In the genomic region with DNA sequence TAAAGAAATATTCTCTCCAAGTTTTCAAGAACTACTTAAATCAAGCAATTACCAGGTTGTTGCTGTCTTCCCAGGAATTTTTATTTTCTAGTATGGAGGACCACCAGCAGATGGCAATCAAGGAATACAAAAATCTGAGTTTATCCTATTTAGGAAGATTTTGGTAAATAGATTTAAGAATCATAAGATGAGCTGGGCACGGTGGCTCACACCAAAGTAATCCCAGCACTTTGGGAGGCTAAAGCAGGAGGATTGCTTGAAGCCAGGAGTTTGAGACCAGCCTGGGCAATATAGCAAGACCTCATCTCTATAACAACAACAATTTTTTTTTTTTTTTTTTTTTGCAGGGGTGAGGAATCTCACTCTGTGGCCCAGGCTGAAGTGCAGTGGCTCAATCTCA, we compare ENCODE assay signal across 8 cellular contexts. TPM values are rescaled to one million over a fixed set of nuclear protein-coding genes. Genes with fewer than 3 reads are reported as not detected.
DNase-seq lines count a peak whose midpoint lies in the region; ATAC-seq, FAIRE-seq and TF ChIP-seq lines count a peak whose summit lies in the region.

No MANE protein-coding gene starts in this region.

- H3K9me3 ChIP-seq in DND-41 (ENCODE audit: insufficient read depth, low read length, severe bottlenecking) (no peaks in the 10 kb centered on the region), GM12878 (replicated peaks; ENCODE audit: control insufficient read depth, insufficient read depth, low read length) (no peaks in the 10 kb centered on the region)

- DNase-seq in DND-41 (no peak), NAMALWA (ENCODE audit: low spot score) (peak; percentile 37), GM12878 (ENCODE audit: low read depth, low spot score) (no peak), midbrain (lab: John Stamatoyannopoulos, UW) (peak; percentile 48), NCI-H1048 (lab: John Stamatoyannopoulos, UW) (no peak)
- no peak for DNase-seq in activated CD4-positive, alpha-beta memory T cell treated with anti-CD3 and anti-CD28 coated beads, Interleukin-2, amount 10 ng/mL, durations not matched to agents 7 days and 5 days

- H3K27me3 Mint-ChIP-seq in activated CD4-positive, alpha-beta memory T cell treated with anti-CD3 and anti-CD28 coated beads, Interleukin-2, amount 10 ng/mL, durations not matched to agents 7 days and 5 days = peaks cover 8% of the 10 kb centered on the region

- no peak for TF ChIP-seq EP300 in GM12878 (IDR thresholded peaks at IDR 0.05; ENCODE audit: borderline replicate concordance in 1 of 2, control insufficient read depth in 1 of 2, low read depth in 2 of 2, low read length in 2 of 2)

- CTCF ChIA-PET in GM12878 (lab: Yijun Ruan, JAX) = interaction anchor here (1.3 to 5.1 kb wide), 3 partner anchors 13 to 515 kb away, joined by 3 to 22 read pairs (median 4); no protein-coding TSS in a partner anchor
- CTCF ChIA-PET in activated CD4-positive, alpha-beta memory T cell treated with anti-CD3 and anti-CD28 coated beads, Interleukin-2, amount 10 ng/mL, durations not matched to agents 7 days and 5 days (lab: Charles Lee) = interaction anchor here (0.6 to 1.1 kb wide), 4 partner anchors 13 to 515 kb away, joined by 3 read pairs; no protein-coding TSS in a partner anchor

- POLR2A ChIA-PET in GM12878 (lab: Charles Lee) = interaction anchor here (0.7 kb wide), 1 partner anchor 34 kb away, joined by 4 read pairs; no protein-coding TSS in a partner anchor
- POLR2A ChIA-PET in activated CD4-positive, alpha-beta memory T cell treated with anti-CD3 and anti-CD28 coated beads, Interleukin-2, amount 10 ng/mL, durations not matched to agents 7 days and 5 days (lab: Charles Lee) = no interaction called here

- peak; percentile 57 for TF ChIP-seq CTCF in DND-41 (IDR thresholded peaks at IDR 0.05; ENCODE audit: borderline replicate concordance, extremely low read depth, low read length, poor library complexity, severe bottlenecking)
- peak in 1 of 3 experiments; percentile 38; a peak in 2 of 6 replicates for TF ChIP-seq CTCF in GM12878 (IDR thresholded peaks at IDR 0.05 in 2 of 3, conservative IDR thresholded peaks at IDR 0.05 in 1 of 3; ENCODE audit: control insufficient read depth in 2 of 3, extremely low read depth in 1 of 3, insufficient read depth in 1 of 3, low read depth in 3 of 3, low read length in 3 of 3)

- peaks cover 5% of the 10 kb centered on the region for H3K4me1 ChIP-seq in DND-41 (ENCODE audit: insufficient read depth, low read length)
- no peaks in the 10 kb centered on the region for H3K4me1 ChIP-seq in GM12878 (ENCODE audit: control insufficient read depth, insufficient read depth, low read length)

- H3K27ac Mint-ChIP-seq in activated CD4-positive, alpha-beta memory T cell treated with anti-CD3 and anti-CD28 coated beads, Interleukin-2, amount 10 ng/mL, durations not matched to agents 7 days and 5 days = no peak overlapping the region

- H3K4me3 ChIP-seq in DND-41 (ENCODE audit: low read depth in 1 of 2, low read length in 2 of 2) (no peak overlapping the region), GM12878 (no peak overlapping the region)

- 56% methylated on average over 1 of the region's 1 CpG for WGBS in GM12878 (ENCODE audit: insufficient coverage, insufficient replicate concordance, low lambda C conversion rate, missing lambda C conversion rate)

- no peak overlapping the region for H3K9ac ChIP-seq in DND-41 (ENCODE audit: low read depth, low read length)
- H3K9ac ChIP-seq in GM12878 (ENCODE audit: control insufficient read depth, insufficient read depth, low read length) = no peak overlapping the region

- H3K27ac ChIP-seq in DND-41 (ENCODE audit: low read length) (no peak overlapping the region), GM12878 (ENCODE audit: control insufficient read depth, insufficient read depth) (no peak overlapping the region)

- H3K4me1 Mint-ChIP-seq in activated CD4-positive, alpha-beta memory T cell treated with anti-CD3 and anti-CD28 coated beads, Interleukin-2, amount 10 ng/mL, durations not matched to agents 7 days and 5 days = peaks cover 16% of the 10 kb centered on the region

- H3K79me2 ChIP-seq in DND-41 (ENCODE audit: insufficient read depth, low read length) (no peaks in the 10 kb centered on the region), GM12878 (ENCODE audit: control insufficient read depth, insufficient read depth, low read length) (no peaks in the 10 kb centered on the region)

- H3K4me3 Mint-ChIP-seq in activated CD4-positive, alpha-beta memory T cell treated with anti-CD3 and anti-CD28 coated beads, Interleukin-2, amount 10 ng/mL, durations not matched to agents 7 days and 5 days = no peak overlapping the region

- H3K36me3 Mint-ChIP-seq in activated CD4-positive, alpha-beta memory T cell treated with anti-CD3 and anti-CD28 coated beads, Interleukin-2, amount 10 ng/mL, durations not matched to agents 7 days and 5 days (ENCODE audit: low read depth) = no peaks in the 10 kb centered on the region

- H3K36me3 ChIP-seq in DND-41 (ENCODE audit: insufficient read depth, low read length) (no peaks in the 10 kb centered on the region), GM12878 (ENCODE audit: control insufficient read depth in 2 of 2, insufficient read depth in 2 of 2, low read length in 1 of 2) (no peaks in the 10 kb centered on the region)

- TF ChIP-seq RAD21 in GM12878 (IDR thresholded peaks at IDR 0.05; ENCODE audit: insufficient read depth, low read depth, low read length) = peak; percentile 35

- H3K4me2 ChIP-seq in DND-41 (ENCODE audit: insufficient read depth, low read length) (no peak overlapping the region), GM12878 (ENCODE audit: control insufficient read depth, insufficient read depth) (no peak overlapping the region)

- H2AFZ ChIP-seq in DND-41 (ENCODE audit: low read depth, low read length) (no peak overlapping the region), GM12878 (ENCODE audit: control insufficient read depth, low read depth, low read length) (no peak overlapping the region)

- in situ Hi-C loops in GM12878 (cut with MboI) = loop anchor here (10.0 kb wide), 1 partner anchor 548 kb away; no protein-coding TSS in a partner anchor

- no peak for ATAC-seq in DND-41 (ENCODE audit: insufficient read depth, low read depth)
- no peak for ATAC-seq in GM12878
- no peak for ATAC-seq in HG03457 (IDR thresholded peaks at IDR 0.05; ENCODE audit: unreplicated experiment)
- ATAC-seq in GM19452 (IDR thresholded peaks at IDR 0.05; ENCODE audit: unreplicated experiment) = no peak

- intact Hi-C loops in GM12878 (cut with micrococcal nuclease; ENCODE audit: unreplicated experiment) = loop anchor here (1.0 kb wide), 1 partner anchor 549 kb away; no protein-coding TSS in a partner anchor

- no peak for FAIRE-seq in GM12878 (lab: Jason Lieb, UNC)

- RAD21 ChIA-PET in GM12878 (lab: Charles Lee; ENCODE audit: unreplicated experiment) = interaction anchor here (0.7 kb wide), 2 partner anchors 161 to 594 kb away, joined by 3 read pairs; no protein-coding TSS in a partner anchor

- no peak for TF ChIP-seq POLR2A in GM12878 (IDR thresholded peaks at IDR 0.05; ENCODE audit: low read depth, low read length)

- H4K20me1 ChIP-seq in DND-41 (ENCODE audit: insufficient read depth, low read length) = no peaks in the 10 kb centered on the region
- H4K20me1 ChIP-seq in GM12878 (ENCODE audit: control insufficient read depth, insufficient read depth) = no peaks in the 10 kb centered on the region

- H3K27me3 ChIP-seq in DND-41 (ENCODE audit: insufficient read depth, low read length, poor library complexity) (no peaks in the 10 kb centered on the region), GM12878 (replicated peaks in 1 of 2; ENCODE audit: control insufficient read depth in 2 of 2, insufficient read depth in 2 of 2, low read length in 1 of 2) (no peaks in the 10 kb centered on the region; a peak in 1 of 4 replicates)

- H3K9me3 Mint-ChIP-seq in activated CD4-positive, alpha-beta memory T cell treated with anti-CD3 and anti-CD28 coated beads, Interleukin-2, amount 10 ng/mL, durations not matched to agents 7 days and 5 days = no peaks in the 10 kb centered on the region

- SMC1A ChIA-PET in GM12878 (lab: Charles Lee; ENCODE audit: uncharacterized antibody, unreplicated experiment) = interaction anchor here (0.6 to 1.3 kb wide), 3 partner anchors 72 to 557 kb away, joined by 3 to 4 read pairs (median 4); no protein-coding TSS in a partner anchor

- no TSS peak for BruUV-seq in GM12878 (replicated peaks; lab: Mats Ljungman, UMichigan)

TF ChIP-seq in GM12878, 131 proteins besides CTCF, POLR2A, EP300 and RAD21:
- TF ChIP-seq TARDBP (IDR thresholded peaks at IDR 0.05; ENCODE audit: borderline replicate concordance) (no peak), MXI1 (IDR thresholded peaks at IDR 0.05; ENCODE audit: low read depth, low read length) (no peak), NR2F1 (conservative IDR thresholded peaks at IDR 0.05) (no peak), SMC3 (IDR thresholded peaks at IDR 0.05; ENCODE audit: borderline replicate concordance, low read length) (peak; percentile 18; the same call in 1 of the 2 replicates)

RNA-seq across cellular contexts. Expression of gene SEC63, which starts 19.3 kb away (rescaled TPM):
- 93.4 and 96.6 TPM in 2 replicates for total RNA-seq in GM12878 (2013; cell fraction: nucleolus; rRNA removed)
- total RNA-seq in GM12878 (2014; rRNA removed) (10.1 and 12.9 TPM in 2 replicates), GM12878 (2014; rRNA removed; fragmentation: Illumina TruSeq; extraction: Trizol) (20.5 and 20.7 TPM in 2 replicates), GM12878 (2021) (63.1 and 73.0 TPM in 2 replicates)
- 16.3 TPM for polyA plus RNA-seq in GM12878 (2011; ENCODE audit: low read depth)
- polyA plus RNA-seq in GM12878 (2011; rRNA removed) (44.4 and 78.7 TPM in 2 replicates), GM12878 (2014; fragmentation: Illumina TruSeq; extraction: Trizol) (40.0 and 53.2 TPM in 2 replicates), GM12878 (2014; fragmentation: Nextera tagmentation; extraction: Ambion mirVana) (10 to 100 TPM; 22.9 to 28.5 TPM), GM12878 (2014; rRNA removed) (24.5 and 26.5 TPM in 2 replicates), GM12878 (2016; fragmentation: Nextera tagmentation; extraction: Ambion mirVana) (10 to 100 TPM; 83.2 to 87.0 TPM)
- polyA plus RNA-seq in GM12878 (2011; cell fraction: cytosol; rRNA removed) = 10.1 and 12.8 TPM in 2 replicates
- 21.8 and 34.0 TPM in 2 replicates for polyA plus RNA-seq in GM12878 (2011; cell fraction: nucleus; rRNA removed)
- polyA plus RNA-seq in GM12878 (2012) = 40.3 and 69.8 TPM in 2 replicates
- polyA minus RNA-seq in GM12878 (2011; rRNA and poly(A)+ RNA removed) = 14.5 and 17.0 TPM in 2 replicates
- 6.4 and 7.0 TPM in 2 replicates for polyA minus RNA-seq in GM12878 (2011; cell fraction: cytosol; rRNA and poly(A)+ RNA removed)
- polyA minus RNA-seq in GM12878 (2011; cell fraction: nucleus; rRNA and poly(A)+ RNA removed) = 16.7 and 35.8 TPM in 2 replicates
- 10 to 100 TPM; 71.2 to 74.5 TPM for total RNA-seq in activated CD4-positive, alpha-beta memory T cell treated with anti-CD3 and anti-CD28 coated beads, Interleukin-2, amount 10 ng/mL, durations not matched to agents 7 days and 5 days

Comparison
In these comparisons a context has a peak if more than half of its experiments do, and no peak if none do; other contexts are left out.
1. DNase-seq: peak in NAMALWA (single experiment) and midbrain (single experiment); none in DND-41 (single experiment), GM12878 (single experiment), activated CD4-positive, alpha-beta memory T cell treated with anti-CD3 and anti-CD28 coated beads, Interleukin-2, amount 10 ng/mL, durations not matched to agents 7 days and 5 days (single experiment) and NCI-H1048 (single experiment).